16 cellular contexts compared by ENCODE assay signal in genomic region chr17:17001076-17001777, GRCh38. TPM values are rescaled to one million over a fixed set of nuclear protein-coding genes. Genes with fewer than 3 reads are reported as not detected.
DNase-seq lines count a peak whose midpoint lies in the region; ATAC-seq, FAIRE-seq and TF ChIP-seq lines count a peak whose summit lies in the region.
"Had no signal": no experiment of that assay in that cellular context is flagged by ENCODE, and none has a peak within 500 bp of the region (broad histone marks: within the 10 kb centered on the region; RNA-seq: fewer than 3 reads in every experiment).

No MANE protein-coding gene starts in this region.

- intact Hi-C loops in left ventricle myocardium inferior (cut with micrococcal nuclease): no loop called here
- intact Hi-C loops in Right ventricle myocardium inferior (cut with DNase I): loop anchor here (2.0 to 5.0 kb wide), 3 partner anchors 151 to 312 kb away; partner anchors contain the start of gene FLCN

- no peaks in the 10 kb centered on the region for H3K79me1 ChIP-seq in H1 (ENCODE audit: low read depth, low read length)

- no peak overlapping the region for H4K91ac ChIP-seq in H1 (replicated peaks; ENCODE audit: insufficient read length, low read length)

- no peak for ATAC-seq in Right ventricle myocardium inferior
- peak; percentile 21 to 30 for ATAC-seq in stimulated activated naive B cell treated with anti-CD40 and anti-IgM and Interleukin-4, amounts not matched to agents 10 μg/mL and 1 μg/mL and 100 μg/mL, for 72 hours (replicated peaks)

- peaks cover 8% of the 10 kb centered on the region for H3K4me1 ChIP-seq in left ventricle myocardium inferior
- peaks cover 3% of the 10 kb centered on the region for H3K4me1 ChIP-seq in Loucy (ENCODE audit: insufficient read depth, low read length, poor library complexity, severe bottlenecking)
- H3K4me1 ChIP-seq in H1 (replicated peaks in 1 of 4; ENCODE audit: control insufficient read depth in 3 of 4, insufficient read depth in 4 of 4, low read length in 3 of 4): peaks cover 0 to 4% (median 0%) of the 10 kb centered on the region in 4 experiments; a peak in 1 of 7 replicates
- H3K4me1 ChIP-seq: breast epithelium had no signal

- H2BK5ac ChIP-seq in H1 (ENCODE audit: low read depth, low read length): no peak overlapping the region

- H2AFZ ChIP-seq in Loucy (ENCODE audit: low read length) (peak overlapping the region; percentile 80), H1 (ENCODE audit: low read length) (peak overlapping the region; percentile 55; the same call in 1 of the 2 replicates)

- DNase-seq in left ventricle myocardium inferior (peak; percentile 2), Right ventricle myocardium inferior (ENCODE audit: missing footprints) (no peak), H1 (ENCODE audit: low read depth in 1 of 2, low spot score in 2 of 2) (no peak), NCI-H748 (lab: John Stamatoyannopoulos, UW; ENCODE audit: unreplicated experiment) (no peak), NCI-H2081 (lab: John Stamatoyannopoulos, UW) (no peak), A172 (ENCODE audit: low spot score) (no peak)
- no peak for DNase-seq in stimulated activated naive B cell treated with anti-CD40 and anti-IgM and Interleukin-4, amounts not matched to agents 10 μg/mL and 1 μg/mL and 100 μg/mL, for 72 hours

- H3K56ac ChIP-seq in H1 (replicated peaks; ENCODE audit: insufficient read length, low read depth, low read length): no peak overlapping the region

- POLR2A ChIA-PET in H1 (lab: Charles Lee; ENCODE audit: partially characterized antibody): no interaction called here

- H4K20me1 ChIP-seq in Loucy (ENCODE audit: insufficient read depth, low read length, poor library complexity, severe bottlenecking) (no peaks in the 10 kb centered on the region), H1 (replicated peaks in 1 of 2; ENCODE audit: control insufficient read depth in 1 of 2, insufficient read depth in 2 of 2, low read length in 2 of 2) (no peaks in the 10 kb centered on the region)

- no peaks in the 10 kb centered on the region for H3K23me2 ChIP-seq in H1 (ENCODE audit: low read depth, low read length)

- no peak overlapping the region for H3K4me3 Mint-ChIP-seq in stimulated activated naive B cell treated with anti-CD40 and anti-IgM and Interleukin-4, amounts not matched to agents 10 μg/mL and 1 μg/mL and 100 μg/mL, for 72 hours
- H3K4me3 Mint-ChIP-seq: activated naive CD8-positive, alpha-beta T cell treated with anti-CD3 and anti-CD28 coated beads, Interleukin-2, amount 50 U/mL, for 24 hours had no signal

- no peak for TF ChIP-seq EP300 in H1 (IDR thresholded peaks at IDR 0.05; ENCODE audit: borderline replicate concordance in 1 of 2, low read depth in 2 of 2, low read length in 2 of 2)

- H3K18ac ChIP-seq in H1 (ENCODE audit: extremely low read depth, low read length): no peak overlapping the region

- no peaks in the 10 kb centered on the region for H3K9me3 ChIP-seq in left ventricle myocardium inferior (replicated peaks)
- no peaks in the 10 kb centered on the region for H3K9me3 ChIP-seq in Loucy (ENCODE audit: insufficient read depth, low read depth, low read length)
- H3K9me3 ChIP-seq in H1 (ENCODE audit: insufficient read depth in 2 of 2, low read depth in 1 of 2, low read length in 1 of 2): peaks cover 0 to 3% of the 10 kb centered on the region in 2 experiments; a peak in 1 of 4 replicates
- H3K9me3 ChIP-seq: breast epithelium, Peyer's patch, suprapubic skin had no signal

- no peak overlapping the region for H2BK20ac ChIP-seq in H1 (ENCODE audit: low read length)

- H4K5ac ChIP-seq in H1 (ENCODE audit: insufficient read length, low read depth, low read length): no peak overlapping the region

- no peaks in the 10 kb centered on the region for H3K27me3 Mint-ChIP-seq in stimulated activated naive B cell treated with anti-CD40 and anti-IgM and Interleukin-4, amounts not matched to agents 10 μg/mL and 1 μg/mL and 100 μg/mL, for 72 hours
- H3K27me3 Mint-ChIP-seq: activated naive CD8-positive, alpha-beta T cell treated with anti-CD3 and anti-CD28 coated beads, Interleukin-2, amount 50 U/mL, for 24 hours had no signal

- no peak overlapping the region for H2BK15ac ChIP-seq in H1 (ENCODE audit: low read length)

- no peaks in the 10 kb centered on the region for H3K36me3 Mint-ChIP-seq in stimulated activated naive B cell treated with anti-CD40 and anti-IgM and Interleukin-4, amounts not matched to agents 10 μg/mL and 1 μg/mL and 100 μg/mL, for 72 hours

- H3K9ac ChIP-seq in Loucy (ENCODE audit: low read depth, low read length, poor library complexity, severe bottlenecking) (no peak overlapping the region), H1 (replicated peaks in 1 of 4; ENCODE audit: extremely low read depth in 1 of 4, low read depth in 3 of 4, low read length in 3 of 4) (no peak overlapping the region)

- H3K27ac ChIP-seq in left ventricle myocardium inferior (replicated peaks): no peak overlapping the region
- no peak overlapping the region for H3K27ac ChIP-seq in H1 (ENCODE audit: low read depth, low read length)
- H3K27ac ChIP-seq: breast epithelium, Peyer's patch, suprapubic skin had no signal

- H3K27ac Mint-ChIP-seq in stimulated activated naive B cell treated with anti-CD40 and anti-IgM and Interleukin-4, amounts not matched to agents 10 μg/mL and 1 μg/mL and 100 μg/mL, for 72 hours: no peak overlapping the region
- H3K27ac Mint-ChIP-seq: activated naive CD8-positive, alpha-beta T cell treated with anti-CD3 and anti-CD28 coated beads, Interleukin-2, amount 50 U/mL, for 24 hours had no signal

- H3F3A ChIP-seq in Loucy (ENCODE audit: low read depth): no peaks in the 10 kb centered on the region

- peaks cover 5 to 7% of the 10 kb centered on the region in 2 donors for H3K4me1 Mint-ChIP-seq in stimulated activated naive B cell treated with anti-CD40 and anti-IgM and Interleukin-4, amounts not matched to agents 10 μg/mL and 1 μg/mL and 100 μg/mL, for 72 hours
- H3K4me1 Mint-ChIP-seq: activated naive CD8-positive, alpha-beta T cell treated with anti-CD3 and anti-CD28 coated beads, Interleukin-2, amount 50 U/mL, for 24 hours had no signal

- H2AK5ac ChIP-seq in H1 (ENCODE audit: low read depth, low read length): no peak overlapping the region

- no peak overlapping the region for H2BK120ac ChIP-seq in H1 (replicated peaks; ENCODE audit: low read depth, low read length)

- TF ChIP-seq POLR2A in H1 (IDR thresholded peaks at IDR 0.05; ENCODE audit: control extremely low read depth in 1 of 2, low read depth in 2 of 2, low read length in 2 of 2): no peak

- no peaks in the 10 kb centered on the region for H3K79me2 ChIP-seq in Loucy (ENCODE audit: insufficient read depth, low read length)
- H3K79me2 ChIP-seq in H1 (ENCODE audit: control insufficient read depth in 1 of 2, insufficient read depth in 2 of 2, low read length in 2 of 2): no peaks in the 10 kb centered on the region

- H3K14ac ChIP-seq in H1 (ENCODE audit: insufficient read length): no peak overlapping the region

- no peak for TF ChIP-seq RAD21 in H1 (IDR thresholded peaks at IDR 0.05 in 1 of 2, conservative IDR thresholded peaks at IDR 0.05 in 1 of 2; ENCODE audit: low read depth in 2 of 2, low read length in 2 of 2)

- H3K4me2 ChIP-seq in Loucy (ENCODE audit: low read depth, low read length, poor library complexity, severe bottlenecking) (no peak overlapping the region), H1 (ENCODE audit: insufficient read depth in 1 of 2, low read depth in 2 of 2, low read length in 2 of 2) (no peak overlapping the region)

- no peak overlapping the region for H4K8ac ChIP-seq in H1 (ENCODE audit: extremely low read depth, insufficient read depth, low read length)

- H3K9me2 ChIP-seq in Loucy (replicated peaks; ENCODE audit: low read depth, low read length): no peaks in the 10 kb centered on the region

- no peaks in the 10 kb centered on the region for H3K9me3 Mint-ChIP-seq in stimulated activated naive B cell treated with anti-CD40 and anti-IgM and Interleukin-4, amounts not matched to agents 10 μg/mL and 1 μg/mL and 100 μg/mL, for 72 hours
- H3K9me3 Mint-ChIP-seq: activated naive CD8-positive, alpha-beta T cell treated with anti-CD3 and anti-CD28 coated beads, Interleukin-2, amount 50 U/mL, for 24 hours had no signal

- TF ChIP-seq CTCF in left ventricle myocardium inferior (IDR thresholded peaks at IDR 0.05; ENCODE audit: borderline replicate concordance) (no peak), Loucy (conservative IDR thresholded peaks at IDR 0.05; ENCODE audit: low read length) (no peak), H1 (IDR thresholded peaks at IDR 0.05; ENCODE audit: control extremely low read depth in 1 of 3, insufficient read depth in 1 of 3, low read depth in 1 of 3, low read length in 3 of 3) (no peak)

- CTCF ChIA-PET in H1 (lab: Charles Lee; ENCODE audit: partially characterized antibody): interaction anchor here (0.7 to 2.4 kb wide), 24 partner anchors 9 to 312 kb away, joined by 3 to 12 read pairs (median 4); no protein-coding TSS in a partner anchor

- FAIRE-seq in H1 (lab: Jason Lieb, UNC): no peak
- FAIRE-seq: frontal cortex had no signal

- H2BK12ac ChIP-seq in H1 (ENCODE audit: low read depth, low read length): no peak overlapping the region

- H3K36me3 ChIP-seq in left ventricle myocardium inferior (no peaks in the 10 kb centered on the region), Loucy (ENCODE audit: insufficient read depth, low read length) (no peaks in the 10 kb centered on the region), H1 (ENCODE audit: control insufficient read depth in 2 of 4, insufficient read depth in 4 of 4, low read length in 3 of 4) (no peaks in the 10 kb centered on the region)
- H3K36me3 ChIP-seq: breast epithelium, Peyer's patch, suprapubic skin had no signal

- H3K4me3 ChIP-seq in left ventricle myocardium inferior (no peak overlapping the region), Loucy (ENCODE audit: low read length, poor library complexity, severe bottlenecking) (no peak overlapping the region), H1 (ENCODE audit: extremely low read depth in 1 of 4, insufficient read depth in 2 of 4, low read depth in 3 of 4, low read length in 4 of 4) (no peak overlapping the region)
- H3K4me3 ChIP-seq: suprapubic skin had no signal

- no peak overlapping the region for H3K4ac ChIP-seq in H1 (replicated peaks; ENCODE audit: insufficient read length, low read depth, low read length)

- H3K27me3 ChIP-seq in left ventricle myocardium inferior (ENCODE audit: low read depth) (no peaks in the 10 kb centered on the region), Loucy (ENCODE audit: insufficient read depth, low read length, poor library complexity, severe bottlenecking) (no peaks in the 10 kb centered on the region), H1 (replicated peaks in 1 of 4; ENCODE audit: control insufficient read depth in 3 of 4, extremely low read depth in 1 of 4, insufficient read depth in 3 of 4, low read length in 3 of 4) (no peaks in the 10 kb centered on the region)
- H3K27me3 ChIP-seq: breast epithelium, Peyer's patch, suprapubic skin had no signal

- 77% methylated on average over 9 of the region's 9 CpGs; no CpG with 5 or more reads in 1 of the 2 experiments for WGBS in H1 (ENCODE audit: extremely low coverage in 1 of 2, insufficient coverage in 1 of 2, insufficient read length in 1 of 2, insufficient replicate concordance in 2 of 2, low coverage in 1 of 2, low lambda C conversion rate in 2 of 2, missing lambda C conversion rate in 1 of 2), 2 experiments

- H3K23ac ChIP-seq in H1 (ENCODE audit: insufficient read length): no peak overlapping the region

RNA-seq across cellular contexts. Expression of gene TNFRSF13B, which starts 29.3 kb away (rescaled TPM):
- not detected for total RNA-seq in left ventricle myocardium inferior
- not detected for total RNA-seq in Right ventricle myocardium inferior
- total RNA-seq in H1 (2021; fragmentation: NEBNext Ultra II Directional; extraction: Animal tissue kit (Norgen Biotek cat#: 25700)): not detected in 2 replicates
- not detected in 2 replicates for polyA plus RNA-seq in H1 (2011; rRNA removed)
- polyA plus RNA-seq in H1 (2011; cell fraction: cytosol; rRNA removed): not detected
- polyA plus RNA-seq in H1 (2011; cell fraction: nucleus; rRNA removed): 0.10 TPM
- polyA plus RNA-seq in H1 (2012, experiment 1 of 2): not detected in 4 replicates
- polyA plus RNA-seq in H1 (2012, experiment 2 of 2): not detected
- not detected for polyA plus RNA-seq in H1 (2013, experiment 1 of 2)
- not detected for polyA plus RNA-seq in H1 (2013, experiment 2 of 2)
- not detected in 2 replicates for polyA minus RNA-seq in H1 (2011; rRNA and poly(A)+ RNA removed)
- polyA minus RNA-seq in H1 (2011; cell fraction: cytosol; rRNA and poly(A)+ RNA removed): not detected
- 0.30 TPM for polyA minus RNA-seq in H1 (2011; cell fraction: nucleus; rRNA and poly(A)+ RNA removed)
- total RNA-seq in A172 (2014; rRNA removed; shearing (Covaris generic)): not detected in 2 replicates
- total RNA-seq: dermis blood vessel endothelial cell, epithelial cell of proximal tubule, frontal cortex, osteoblast had no signal

RNA-seq across cellular contexts. Expression of gene MPRIP, which starts 41.0 kb away (rescaled TPM):
- total RNA-seq in left ventricle myocardium inferior (350 TPM), Right ventricle myocardium inferior (312 TPM)
- total RNA-seq in H1 (2021; fragmentation: NEBNext Ultra II Directional; extraction: Animal tissue kit (Norgen Biotek cat#: 25700)): 145 and 146 TPM in 2 replicates
- polyA plus RNA-seq in H1 (2011; rRNA removed): 48.6 and 62.8 TPM in 2 replicates
- 54.0 TPM for polyA plus RNA-seq in H1 (2011; cell fraction: cytosol; rRNA removed)
- polyA plus RNA-seq in H1 (2011; cell fraction: nucleus; rRNA removed): 111 TPM
- polyA plus RNA-seq in H1 (2012, experiment 1 of 2): 77.7 to 92.1 TPM (median 86.1 TPM) in 4 replicates
- polyA plus RNA-seq in H1 (2012, experiment 2 of 2): 68.9 TPM
- 55.7 TPM for polyA plus RNA-seq in H1 (2013, experiment 1 of 2)
- 57.6 TPM for polyA plus RNA-seq in H1 (2013, experiment 2 of 2)
- 82.0 and 97.2 TPM in 2 replicates for polyA minus RNA-seq in H1 (2011; rRNA and poly(A)+ RNA removed)
- 58.9 TPM for polyA minus RNA-seq in H1 (2011; cell fraction: cytosol; rRNA and poly(A)+ RNA removed)
- 60.1 TPM for polyA minus RNA-seq in H1 (2011; cell fraction: nucleus; rRNA and poly(A)+ RNA removed)
- 295 and 299 TPM in 2 replicates for total RNA-seq in A172 (2014; rRNA removed; shearing (Covaris generic))
